ENCODE assay signal across 18 cellular contexts in genomic region chrX:113548308-113549015, GRCh38.
"Had no signal": no experiment of that assay in that cellular context is flagged by ENCODE, and none has a peak within 500 bp of the region (broad histone marks: within the 10 kb centered on the region; RNA-seq: fewer than 3 reads in every experiment).

No MANE protein-coding gene starts in this region.

- DNase-seq: activated CD4-positive, alpha-beta T cell treated with anti-CD3 and anti-CD28 coated beads, Interleukin-2, amount 10 ng/mL, durations not matched to agents 24 days and 14 days; activated CD4-positive, CD25-positive, alpha-beta regulatory T cell; activated CD8-positive, alpha-beta memory T cell treated with anti-CD3 and anti-CD28 coated beads, Interleukin-2, amount 50 U/mL, for 48 hours; activated gamma-delta T cell; activated T-cell treated with anti-CD3 and anti-CD28 coated beads, Interleukin-2, amount 50 U/mL, for 72 hours; amniotic stem cell; body of pancreas; caudate nucleus; effector CD8-positive, alpha-beta T cell; foreskin keratinocyte; glutamatergic neuron; left cardiac atrium; naive thymus-derived CD4-positive, alpha-beta T cell; stimulated activated CD4-positive, alpha-beta T cell treated with anti-CD3 and anti-CD28 coated beads, Interleukin-2, amount 100 ng/mL, for 48 hours had no signal

- H3K9me3 ChIP-seq: body of pancreas, neutrophil had no signal

- H3K27me3 Mint-ChIP-seq: activated CD4-positive, alpha-beta T cell treated with anti-CD3 and anti-CD28 coated beads, Interleukin-2, amount 10 ng/mL, durations not matched to agents 24 days and 14 days; activated naive CD8-positive, alpha-beta T cell; naive thymus-derived CD4-positive, alpha-beta T cell; stimulated activated memory B cell treated with anti-CD40 and anti-IgM and Interleukin-4, amounts not matched to agents 10 μg/mL and 1 μg/mL and 100 μg/mL, for 72 hours had no signal

- H3K36me3 Mint-ChIP-seq: activated naive CD8-positive, alpha-beta T cell; naive thymus-derived CD4-positive, alpha-beta T cell; stimulated activated memory B cell treated with anti-CD40 and anti-IgM and Interleukin-4, amounts not matched to agents 10 μg/mL and 1 μg/mL and 100 μg/mL, for 72 hours had no signal

- H3K4me1 Mint-ChIP-seq: activated CD4-positive, alpha-beta T cell treated with anti-CD3 and anti-CD28 coated beads, Interleukin-2, amount 10 ng/mL, durations not matched to agents 24 days and 14 days; naive thymus-derived CD4-positive, alpha-beta T cell; stimulated activated memory B cell treated with anti-CD40 and anti-IgM and Interleukin-4, amounts not matched to agents 10 μg/mL and 1 μg/mL and 100 μg/mL, for 72 hours had no signal

- H3K4me1 ChIP-seq: body of pancreas, foreskin keratinocyte had no signal

- H3K27ac Mint-ChIP-seq: activated CD4-positive, alpha-beta T cell treated with anti-CD3 and anti-CD28 coated beads, Interleukin-2, amount 10 ng/mL, durations not matched to agents 24 days and 14 days; activated naive CD8-positive, alpha-beta T cell; activated T-cell treated with anti-CD3 and anti-CD28 coated beads, Interleukin-2, amount 50 U/mL, for 72 hours; naive thymus-derived CD4-positive, alpha-beta T cell; stimulated activated memory B cell treated with anti-CD40 and anti-IgM and Interleukin-4, amounts not matched to agents 10 μg/mL and 1 μg/mL and 100 μg/mL, for 72 hours had no signal

- H3K4me3 Mint-ChIP-seq: activated CD4-positive, alpha-beta T cell treated with anti-CD3 and anti-CD28 coated beads, Interleukin-2, amount 10 ng/mL, durations not matched to agents 24 days and 14 days; activated naive CD8-positive, alpha-beta T cell; activated T-cell treated with anti-CD3 and anti-CD28 coated beads, Interleukin-2, amount 50 U/mL, for 72 hours; naive thymus-derived CD4-positive, alpha-beta T cell; stimulated activated memory B cell treated with anti-CD40 and anti-IgM and Interleukin-4, amounts not matched to agents 10 μg/mL and 1 μg/mL and 100 μg/mL, for 72 hours had no signal

- H3K36me3 ChIP-seq: neutrophil had no signal

- H3K9me3 Mint-ChIP-seq: activated CD4-positive, alpha-beta T cell treated with anti-CD3 and anti-CD28 coated beads, Interleukin-2, amount 10 ng/mL, durations not matched to agents 24 days and 14 days; activated T-cell treated with anti-CD3 and anti-CD28 coated beads, Interleukin-2, amount 50 U/mL, for 72 hours; stimulated activated memory B cell treated with anti-CD40 and anti-IgM and Interleukin-4, amounts not matched to agents 10 μg/mL and 1 μg/mL and 100 μg/mL, for 72 hours had no signal

- H3K27ac ChIP-seq: body of pancreas, coronary artery, foreskin keratinocyte, neutrophil had no signal

- ATAC-seq: activated T-cell treated with anti-CD3 and anti-CD28 coated beads, Interleukin-2, amount 50 U/mL, for 72 hours; body of pancreas; foreskin keratinocyte; left cardiac atrium; naive thymus-derived CD4-positive, alpha-beta T cell; stimulated activated memory B cell treated with anti-CD40 and anti-IgM and Interleukin-4, amounts not matched to agents 10 μg/mL and 1 μg/mL and 100 μg/mL, for 72 hours had no signal

- H3K4me3 ChIP-seq: body of pancreas, coronary artery had no signal

- H3K27me3 ChIP-seq: body of pancreas, foreskin keratinocyte, neutrophil had no signal
